In the genomic region with DNA sequence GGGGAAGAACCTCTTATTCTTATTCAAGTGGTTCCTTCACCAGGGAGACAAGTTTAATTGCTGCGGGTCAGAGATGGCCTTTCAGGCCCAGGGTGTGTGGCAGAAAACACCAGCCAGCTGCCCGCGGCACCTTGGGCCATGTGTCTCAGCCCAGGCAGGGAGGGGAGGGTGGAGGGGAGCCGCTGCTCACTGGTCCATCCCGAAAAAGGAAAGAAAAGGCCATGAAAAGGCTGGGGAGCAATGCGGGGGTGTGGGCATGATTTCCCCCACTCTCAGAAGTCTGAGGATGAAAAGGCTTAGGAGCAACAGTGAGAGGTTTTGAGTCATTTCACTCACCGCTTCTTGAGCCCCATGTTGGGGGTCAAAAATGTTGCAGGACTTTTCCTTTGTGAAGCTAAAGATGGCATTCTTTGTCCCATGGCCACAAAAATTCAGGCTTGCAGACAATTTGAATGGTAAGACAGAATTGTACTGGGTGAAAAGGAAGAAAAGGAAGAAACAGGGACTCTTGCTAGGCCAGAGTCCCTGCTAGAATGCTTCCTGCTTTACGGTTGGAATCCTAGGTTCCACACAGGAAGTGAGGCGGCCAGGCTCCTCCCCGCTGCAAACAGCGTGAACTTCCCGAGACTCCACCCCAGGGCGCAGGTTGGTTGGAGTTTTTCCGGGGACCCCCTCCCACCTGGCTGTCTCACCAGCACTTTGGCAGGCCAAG, we compare ENCODE assay signal across 2 cellular contexts.
TF ChIP-seq lines count a peak whose summit lies in the region.

No MANE protein-coding gene starts in this region.

TF ChIP-seq in H1, 55 proteins besides CTCF, POLR2A, EP300 and RAD21 (continues in another document):
- TF ChIP-seq, protein P1, sequence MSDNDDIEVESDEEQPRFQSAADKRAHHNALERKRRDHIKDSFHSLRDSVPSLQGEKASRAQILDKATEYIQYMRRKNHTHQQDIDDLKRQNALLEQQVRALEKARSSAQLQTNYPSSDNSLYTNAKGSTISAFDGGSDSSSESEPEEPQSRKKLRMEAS (IDR thresholded peaks at IDR 0.05) = peak; percentile 33; the same call in 1 of the 2 replicates
- TF ChIP-seq ATF3 (IDR thresholded peaks at IDR 0.05; ENCODE audit: insufficient read depth, low read depth, low read length) (no peak), TAF1 (IDR thresholded peaks at IDR 0.05; ENCODE audit: low read depth, low read length) (0 out of 2 replicates have a peak, but pooled peaks have one; percentile 31), BRCA1 (IDR thresholded peaks at IDR 0.05; ENCODE audit: low read depth, low read length) (no peak), RNF2 (IDR thresholded peaks at IDR 0.05; ENCODE audit: borderline replicate concordance, low read depth, low read length, missing control alignments, poor library complexity, severe bottlenecking) (no peak), KDM4A (IDR thresholded peaks at IDR 0.05; ENCODE audit: low read depth, low read length, severe bottlenecking) (no peak)
- TF ChIP-seq, protein P2, sequence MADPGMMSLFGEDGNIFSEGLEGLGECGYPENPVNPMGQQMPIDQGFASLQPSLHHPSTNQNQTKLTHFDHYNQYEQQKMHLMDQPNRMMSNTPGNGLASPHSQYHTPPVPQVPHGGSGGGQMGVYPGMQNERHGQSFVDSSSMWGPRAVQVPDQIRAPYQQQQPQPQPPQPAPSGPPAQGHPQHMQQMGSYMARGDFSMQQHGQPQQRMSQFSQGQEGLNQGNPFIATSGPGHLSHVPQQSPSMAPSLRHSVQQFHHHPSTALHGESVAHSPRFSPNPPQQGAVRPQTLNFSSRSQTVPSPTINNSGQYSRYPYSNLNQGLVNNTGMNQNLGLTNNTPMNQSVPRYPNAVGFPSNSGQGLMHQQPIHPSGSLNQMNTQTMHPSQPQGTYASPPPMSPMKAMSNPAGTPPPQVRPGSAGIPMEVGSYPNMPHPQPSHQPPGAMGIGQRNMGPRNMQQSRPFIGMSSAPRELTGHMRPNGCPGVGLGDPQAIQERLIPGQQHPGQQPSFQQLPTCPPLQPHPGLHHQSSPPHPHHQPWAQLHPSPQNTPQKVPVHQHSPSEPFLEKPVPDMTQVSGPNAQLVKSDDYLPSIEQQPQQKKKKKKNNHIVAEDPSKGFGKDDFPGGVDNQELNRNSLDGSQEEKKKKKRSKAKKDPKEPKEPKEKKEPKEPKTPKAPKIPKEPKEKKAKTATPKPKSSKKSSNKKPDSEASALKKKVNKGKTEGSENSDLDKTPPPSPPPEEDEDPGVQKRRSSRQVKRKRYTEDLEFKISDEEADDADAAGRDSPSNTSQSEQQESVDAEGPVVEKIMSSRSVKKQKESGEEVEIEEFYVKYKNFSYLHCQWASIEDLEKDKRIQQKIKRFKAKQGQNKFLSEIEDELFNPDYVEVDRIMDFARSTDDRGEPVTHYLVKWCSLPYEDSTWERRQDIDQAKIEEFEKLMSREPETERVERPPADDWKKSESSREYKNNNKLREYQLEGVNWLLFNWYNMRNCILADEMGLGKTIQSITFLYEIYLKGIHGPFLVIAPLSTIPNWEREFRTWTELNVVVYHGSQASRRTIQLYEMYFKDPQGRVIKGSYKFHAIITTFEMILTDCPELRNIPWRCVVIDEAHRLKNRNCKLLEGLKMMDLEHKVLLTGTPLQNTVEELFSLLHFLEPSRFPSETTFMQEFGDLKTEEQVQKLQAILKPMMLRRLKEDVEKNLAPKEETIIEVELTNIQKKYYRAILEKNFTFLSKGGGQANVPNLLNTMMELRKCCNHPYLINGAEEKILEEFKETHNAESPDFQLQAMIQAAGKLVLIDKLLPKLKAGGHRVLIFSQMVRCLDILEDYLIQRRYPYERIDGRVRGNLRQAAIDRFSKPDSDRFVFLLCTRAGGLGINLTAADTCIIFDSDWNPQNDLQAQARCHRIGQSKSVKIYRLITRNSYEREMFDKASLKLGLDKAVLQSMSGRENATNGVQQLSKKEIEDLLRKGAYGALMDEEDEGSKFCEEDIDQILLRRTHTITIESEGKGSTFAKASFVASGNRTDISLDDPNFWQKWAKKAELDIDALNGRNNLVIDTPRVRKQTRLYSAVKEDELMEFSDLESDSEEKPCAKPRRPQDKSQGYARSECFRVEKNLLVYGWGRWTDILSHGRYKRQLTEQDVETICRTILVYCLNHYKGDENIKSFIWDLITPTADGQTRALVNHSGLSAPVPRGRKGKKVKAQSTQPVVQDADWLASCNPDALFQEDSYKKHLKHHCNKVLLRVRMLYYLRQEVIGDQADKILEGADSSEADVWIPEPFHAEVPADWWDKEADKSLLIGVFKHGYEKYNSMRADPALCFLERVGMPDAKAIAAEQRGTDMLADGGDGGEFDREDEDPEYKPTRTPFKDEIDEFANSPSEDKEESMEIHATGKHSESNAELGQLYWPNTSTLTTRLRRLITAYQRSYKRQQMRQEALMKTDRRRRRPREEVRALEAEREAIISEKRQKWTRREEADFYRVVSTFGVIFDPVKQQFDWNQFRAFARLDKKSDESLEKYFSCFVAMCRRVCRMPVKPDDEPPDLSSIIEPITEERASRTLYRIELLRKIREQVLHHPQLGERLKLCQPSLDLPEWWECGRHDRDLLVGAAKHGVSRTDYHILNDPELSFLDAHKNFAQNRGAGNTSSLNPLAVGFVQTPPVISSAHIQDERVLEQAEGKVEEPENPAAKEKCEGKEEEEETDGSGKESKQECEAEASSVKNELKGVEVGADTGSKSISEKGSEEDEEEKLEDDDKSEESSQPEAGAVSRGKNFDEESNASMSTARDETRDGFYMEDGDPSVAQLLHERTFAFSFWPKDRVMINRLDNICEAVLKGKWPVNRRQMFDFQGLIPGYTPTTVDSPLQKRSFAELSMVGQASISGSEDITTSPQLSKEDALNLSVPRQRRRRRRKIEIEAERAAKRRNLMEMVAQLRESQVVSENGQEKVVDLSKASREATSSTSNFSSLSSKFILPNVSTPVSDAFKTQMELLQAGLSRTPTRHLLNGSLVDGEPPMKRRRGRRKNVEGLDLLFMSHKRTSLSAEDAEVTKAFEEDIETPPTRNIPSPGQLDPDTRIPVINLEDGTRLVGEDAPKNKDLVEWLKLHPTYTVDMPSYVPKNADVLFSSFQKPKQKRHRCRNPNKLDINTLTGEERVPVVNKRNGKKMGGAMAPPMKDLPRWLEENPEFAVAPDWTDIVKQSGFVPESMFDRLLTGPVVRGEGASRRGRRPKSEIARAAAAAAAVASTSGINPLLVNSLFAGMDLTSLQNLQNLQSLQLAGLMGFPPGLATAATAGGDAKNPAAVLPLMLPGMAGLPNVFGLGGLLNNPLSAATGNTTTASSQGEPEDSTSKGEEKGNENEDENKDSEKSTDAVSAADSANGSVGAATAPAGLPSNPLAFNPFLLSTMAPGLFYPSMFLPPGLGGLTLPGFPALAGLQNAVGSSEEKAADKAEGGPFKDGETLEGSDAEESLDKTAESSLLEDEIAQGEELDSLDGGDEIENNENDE (IDR thresholded peaks at IDR 0.05; ENCODE audit: insufficient replicate concordance, low read length) = no peak
- TF ChIP-seq, protein P3, sequence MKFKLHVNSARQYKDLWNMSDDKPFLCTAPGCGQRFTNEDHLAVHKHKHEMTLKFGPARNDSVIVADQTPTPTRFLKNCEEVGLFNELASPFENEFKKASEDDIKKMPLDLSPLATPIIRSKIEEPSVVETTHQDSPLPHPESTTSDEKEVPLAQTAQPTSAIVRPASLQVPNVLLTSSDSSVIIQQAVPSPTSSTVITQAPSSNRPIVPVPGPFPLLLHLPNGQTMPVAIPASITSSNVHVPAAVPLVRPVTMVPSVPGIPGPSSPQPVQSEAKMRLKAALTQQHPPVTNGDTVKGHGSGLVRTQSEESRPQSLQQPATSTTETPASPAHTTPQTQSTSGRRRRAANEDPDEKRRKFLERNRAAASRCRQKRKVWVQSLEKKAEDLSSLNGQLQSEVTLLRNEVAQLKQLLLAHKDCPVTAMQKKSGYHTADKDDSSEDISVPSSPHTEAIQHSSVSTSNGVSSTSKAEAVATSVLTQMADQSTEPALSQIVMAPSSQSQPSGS (IDR thresholded peaks at IDR 0.05; ENCODE audit: low read length) = no peak

TF ChIP-seq in HEK293T, 16 proteins besides CTCF, POLR2A, EP300 and RAD21:
- TF ChIP-seq SP1 (IDR thresholded peaks at IDR 0.05) (no peak), FOXM1 (IDR thresholded peaks at IDR 0.05; ENCODE audit: borderline replicate concordance) (no peak), SUZ12 (IDR thresholded peaks at IDR 0.05) (no peak), LEF1 (IDR thresholded peaks at IDR 0.05; ENCODE audit: borderline replicate concordance) (no peak), FOXA1 (IDR thresholded peaks at IDR 0.05) (no peak), L3MBTL2 (conservative IDR thresholded peaks at IDR 0.05) (no peak), TARDBP (IDR thresholded peaks at IDR 0.05) (no peak), BHLHE40 (IDR thresholded peaks at IDR 0.05; ENCODE audit: borderline replicate concordance) (no peak), FOXK2 (IDR thresholded peaks at IDR 0.05) (no peak), ARNT (IDR thresholded peaks at IDR 0.05) (no peak)
- TF ChIP-seq, protein P4, sequence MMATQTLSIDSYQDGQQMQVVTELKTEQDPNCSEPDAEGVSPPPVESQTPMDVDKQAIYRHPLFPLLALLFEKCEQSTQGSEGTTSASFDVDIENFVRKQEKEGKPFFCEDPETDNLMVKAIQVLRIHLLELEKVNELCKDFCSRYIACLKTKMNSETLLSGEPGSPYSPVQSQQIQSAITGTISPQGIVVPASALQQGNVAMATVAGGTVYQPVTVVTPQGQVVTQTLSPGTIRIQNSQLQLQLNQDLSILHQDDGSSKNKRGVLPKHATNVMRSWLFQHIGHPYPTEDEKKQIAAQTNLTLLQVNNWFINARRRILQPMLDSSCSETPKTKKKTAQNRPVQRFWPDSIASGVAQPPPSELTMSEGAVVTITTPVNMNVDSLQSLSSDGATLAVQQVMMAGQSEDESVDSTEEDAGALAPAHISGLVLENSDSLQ (IDR thresholded peaks at IDR 0.05) = no peak
